In genomic region chr20:9686866-9687265, GRCh38 we compare ENCODE assay signal across 1 cellular context.
TF ChIP-seq lines count a peak whose summit lies in the region.

No MANE protein-coding gene starts in this region.

TF ChIP-seq in GM23338, 12 proteins besides CTCF, POLR2A, EP300 and RAD21 (continued from another document):
- TF ChIP-seq, protein P1, sequence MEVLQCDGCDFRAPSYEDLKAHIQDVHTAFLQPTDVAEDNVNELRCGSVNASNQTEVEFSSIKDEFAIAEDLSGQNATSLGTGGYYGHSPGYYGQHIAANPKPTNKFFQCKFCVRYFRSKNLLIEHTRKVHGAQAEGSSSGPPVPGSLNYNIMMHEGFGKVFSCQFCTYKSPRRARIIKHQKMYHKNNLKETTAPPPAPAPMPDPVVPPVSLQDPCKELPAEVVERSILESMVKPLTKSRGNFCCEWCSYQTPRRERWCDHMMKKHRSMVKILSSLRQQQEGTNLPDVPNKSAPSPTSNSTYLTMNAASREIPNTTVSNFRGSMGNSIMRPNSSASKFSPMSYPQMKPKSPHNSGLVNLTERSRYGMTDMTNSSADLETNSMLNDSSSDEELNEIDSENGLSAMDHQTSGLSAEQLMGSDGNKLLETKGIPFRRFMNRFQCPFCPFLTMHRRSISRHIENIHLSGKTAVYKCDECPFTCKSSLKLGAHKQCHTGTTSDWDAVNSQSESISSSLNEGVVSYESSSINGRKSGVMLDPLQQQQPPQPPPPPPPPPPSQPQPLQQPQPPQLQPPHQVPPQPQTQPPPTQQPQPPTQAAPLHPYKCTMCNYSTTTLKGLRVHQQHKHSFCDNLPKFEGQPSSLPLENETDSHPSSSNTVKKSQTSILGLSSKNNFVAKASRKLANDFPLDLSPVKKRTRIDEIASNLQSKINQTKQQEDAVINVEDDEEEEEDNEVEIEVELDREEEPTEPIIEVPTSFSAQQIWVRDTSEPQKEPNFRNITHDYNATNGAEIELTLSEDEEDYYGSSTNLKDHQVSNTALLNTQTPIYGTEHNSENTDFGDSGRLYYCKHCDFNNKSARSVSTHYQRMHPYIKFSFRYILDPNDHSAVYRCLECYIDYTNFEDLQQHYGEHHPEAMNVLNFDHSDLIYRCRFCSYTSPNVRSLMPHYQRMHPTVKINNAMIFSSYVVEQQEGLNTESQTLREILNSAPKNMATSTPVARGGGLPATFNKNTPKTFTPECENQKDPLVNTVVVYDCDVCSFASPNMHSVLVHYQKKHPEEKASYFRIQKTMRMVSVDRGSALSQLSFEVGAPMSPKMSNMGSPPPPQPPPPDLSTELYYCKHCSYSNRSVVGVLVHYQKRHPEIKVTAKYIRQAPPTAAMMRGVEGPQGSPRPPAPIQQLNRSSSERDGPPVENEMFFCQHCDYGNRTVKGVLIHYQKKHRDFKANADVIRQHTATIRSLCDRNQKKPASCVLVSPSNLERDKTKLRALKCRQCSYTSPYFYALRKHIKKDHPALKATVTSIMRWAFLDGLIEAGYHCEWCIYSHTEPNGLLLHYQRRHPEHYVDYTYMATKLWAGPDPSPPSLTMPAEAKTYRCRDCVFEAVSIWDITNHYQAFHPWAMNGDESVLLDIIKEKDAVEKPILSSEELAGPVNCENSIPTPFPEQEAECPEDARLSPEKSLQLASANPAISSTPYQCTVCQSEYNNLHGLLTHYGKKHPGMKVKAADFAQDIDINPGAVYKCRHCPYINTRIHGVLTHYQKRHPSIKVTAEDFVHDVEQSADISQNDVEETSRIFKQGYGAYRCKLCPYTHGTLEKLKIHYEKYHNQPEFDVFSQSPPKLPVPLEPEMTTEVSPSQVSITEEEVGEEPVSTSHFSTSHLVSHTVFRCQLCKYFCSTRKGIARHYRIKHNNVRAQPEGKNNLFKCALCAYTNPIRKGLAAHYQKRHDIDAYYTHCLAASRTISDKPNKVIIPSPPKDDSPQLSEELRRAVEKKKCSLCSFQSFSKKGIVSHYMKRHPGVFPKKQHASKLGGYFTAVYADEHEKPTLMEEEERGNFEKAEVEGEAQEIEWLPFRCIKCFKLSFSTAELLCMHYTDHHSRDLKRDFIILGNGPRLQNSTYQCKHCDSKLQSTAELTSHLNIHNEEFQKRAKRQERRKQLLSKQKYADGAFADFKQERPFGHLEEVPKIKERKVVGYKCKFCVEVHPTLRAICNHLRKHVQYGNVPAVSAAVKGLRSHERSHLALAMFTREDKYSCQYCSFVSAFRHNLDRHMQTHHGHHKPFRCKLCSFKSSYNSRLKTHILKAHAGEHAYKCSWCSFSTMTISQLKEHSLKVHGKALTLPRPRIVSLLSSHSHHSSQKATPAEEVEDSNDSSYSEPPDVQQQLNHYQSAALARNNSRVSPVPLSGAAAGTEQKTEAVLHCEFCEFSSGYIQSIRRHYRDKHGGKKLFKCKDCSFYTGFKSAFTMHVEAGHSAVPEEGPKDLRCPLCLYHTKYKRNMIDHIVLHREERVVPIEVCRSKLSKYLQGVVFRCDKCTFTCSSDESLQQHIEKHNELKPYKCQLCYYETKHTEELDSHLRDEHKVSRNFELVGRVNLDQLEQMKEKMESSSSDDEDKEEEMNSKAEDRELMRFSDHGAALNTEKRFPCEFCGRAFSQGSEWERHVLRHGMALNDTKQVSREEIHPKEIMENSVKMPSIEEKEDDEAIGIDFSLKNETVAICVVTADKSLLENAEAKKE (CRISPR knock-in tag; IDR thresholded peaks at IDR 0.05), result no peak
